9 cellular contexts compared by ENCODE assay signal in genomic region chr12:20492251-20492728, GRCh38.
A peak's percentile ranks its signal among the peaks of the same experiment; 100 is the strongest.
DNase-seq lines count a peak whose midpoint lies in the region; ATAC-seq and TF ChIP-seq lines count a peak whose summit lies in the region.
"Had no signal": no experiment of that assay in that cellular context is flagged by ENCODE, and none has a peak within 500 bp of the region (broad histone marks: within the 10 kb centered on the region; RNA-seq: fewer than 3 reads in every experiment).

No MANE protein-coding gene starts in this region.

- H3K27ac Mint-ChIP-seq in activated naive CD4-positive, alpha-beta T cell treated with anti-CD3 and anti-CD28 coated beads for 36 hours = no peak overlapping the region
- no peak overlapping the region for H3K27ac Mint-ChIP-seq in stimulated activated effector memory CD8-positive, alpha-beta T cell treated with anti-CD3 and anti-CD28 coated beads, Interleukin-12 subunit alpha, Interleukin-12 subunit beta, amount 100 ng/mL, for 72 hours
- H3K27ac Mint-ChIP-seq in chondrocyte (ENCODE audit: unreplicated experiment) = no peak overlapping the region

- H3K27me3 ChIP-seq in mammary epithelial cell (ENCODE audit: insufficient read depth, low read length) = no peaks in the 10 kb centered on the region
- H3K27me3 ChIP-seq in stomach = no peaks in the 10 kb centered on the region

- H3K79me2 ChIP-seq in mammary epithelial cell (ENCODE audit: insufficient read depth, low read length) = no peaks in the 10 kb centered on the region

- in situ Hi-C loops in mammary epithelial cell (cut with MboI; ENCODE audit: low sequenced_read_pairs in 2 of 2) = loop anchor here in 1 of 2 donors (25.0 kb wide), 1 partner anchor 95 kb away; no protein-coding TSS in a partner anchor

- no peak for TF ChIP-seq POLR2A in stomach (IDR thresholded peaks at IDR 0.05)

- intact Hi-C loops in activated naive CD4-positive, alpha-beta T cell treated with anti-CD3 and anti-CD28 coated beads for 36 hours (cut with micrococcal nuclease) = no loop called here
- intact Hi-C loops in mammary epithelial cell (cut with micrococcal nuclease) = no loop called here
- intact Hi-C loops in stomach (cut with DNase I; ENCODE audit: low total_unique reads) = no loop called here

- H3K9me3 ChIP-seq in mammary epithelial cell (replicated peaks; ENCODE audit: insufficient read depth, low read length) = no peaks in the 10 kb centered on the region
- no peaks in the 10 kb centered on the region for H3K9me3 ChIP-seq in stomach

- H3K36me3 ChIP-seq in mammary epithelial cell (ENCODE audit: insufficient read depth, low read length) (no peaks in the 10 kb centered on the region), stomach (no peaks in the 10 kb centered on the region)

- H3K9ac ChIP-seq in mammary epithelial cell (ENCODE audit: insufficient read depth, low read length) = no peak overlapping the region

- peak; percentile 92 for ATAC-seq in stimulated activated effector memory CD8-positive, alpha-beta T cell treated with anti-CD3 and anti-CD28 coated beads, Interleukin-12 subunit alpha, Interleukin-12 subunit beta, amount 100 ng/mL, for 72 hours

- no peak overlapping the region for H3K4me3 Mint-ChIP-seq in activated naive CD4-positive, alpha-beta T cell treated with anti-CD3 and anti-CD28 coated beads for 36 hours
- no peak overlapping the region for H3K4me3 Mint-ChIP-seq in stimulated activated effector memory CD8-positive, alpha-beta T cell treated with anti-CD3 and anti-CD28 coated beads, Interleukin-12 subunit alpha, Interleukin-12 subunit beta, amount 100 ng/mL, for 72 hours
- H3K4me3 Mint-ChIP-seq in chondrocyte (ENCODE audit: unreplicated experiment) = no peak overlapping the region

- TF ChIP-seq EP300 in stomach (IDR thresholded peaks at IDR 0.05) = no peak

- H3K27ac ChIP-seq in mammary epithelial cell (ENCODE audit: insufficient read depth, low read depth, low read length) (no peak overlapping the region), stomach (no peak overlapping the region)

- H3K27me3 Mint-ChIP-seq in activated naive CD4-positive, alpha-beta T cell treated with anti-CD3 and anti-CD28 coated beads for 36 hours (ENCODE audit: low read depth) = no peaks in the 10 kb centered on the region
- H3K27me3 Mint-ChIP-seq in chondrocyte (ENCODE audit: low read depth) = no peaks in the 10 kb centered on the region

- H3K4me1 ChIP-seq in mammary epithelial cell (ENCODE audit: insufficient read depth, low read length) = no peaks in the 10 kb centered on the region
- H3K4me1 ChIP-seq in stomach = peaks cover 0 to 8% (median 2%) of the 10 kb centered on the region in 4 donors

- H3K4me3 ChIP-seq in mammary epithelial cell (replicated peaks in 1 of 3; ENCODE audit: insufficient read depth in 1 of 3, low read depth in 2 of 3, low read length in 3 of 3) (no peak overlapping the region), stomach (no peak overlapping the region)

- no TSS peak for BruUV-seq in mammary epithelial cell (replicated peaks; lab: Mats Ljungman, UMichigan)

- DNase-seq in activated naive CD4-positive, alpha-beta T cell treated with anti-CD3 and anti-CD28 coated beads for 36 hours = peak; percentile 9
- no peak for DNase-seq in activated naive CD4-positive, alpha-beta T cell (lab: John Stamatoyannopoulos, UW)
- peak; percentile 45 for DNase-seq in NCI-H69 (lab: John Stamatoyannopoulos, UW)
- DNase-seq in mammary epithelial cell = peak; percentile 1
- peak in 1 of 2 donors; percentile 47 for DNase-seq in stimulated activated effector memory CD8-positive, alpha-beta T cell treated with anti-CD3 and anti-CD28 coated beads, Interleukin-12 subunit alpha, Interleukin-12 subunit beta, amount 100 ng/mL, for 72 hours (ENCODE audit: low spot score in 2 of 2)
- DNase-seq in chondrocyte (ENCODE audit: low spot score) = no peak
- no peak for DNase-seq in mucosa of gallbladder (ENCODE audit: low spot score)
- no peak for DNase-seq in stomach
- DNase-seq: NCI-H2171 treated with DMSO at 0.1 percent for 48 hours had no signal

- WGBS in mammary epithelial cell (ENCODE audit: low coverage, missing lambda C conversion rate) = 75% methylated on average over 3 of the region's 4 CpGs
- WGBS in stomach, 5 donors = 54 to 79% (median 75%) methylated on average over 4 of the region's 4 CpGs

- H4K20me1 ChIP-seq in mammary epithelial cell (ENCODE audit: insufficient read depth, low read length) = no peaks in the 10 kb centered on the region

- CTCF ChIA-PET in activated naive CD4-positive, alpha-beta T cell treated with anti-CD3 and anti-CD28 coated beads for 36 hours (lab: Charles Lee) = no interaction called here
- CTCF ChIA-PET in mammary epithelial cell (lab: Charles Lee; ENCODE audit: low non-redundant PET) = no interaction called here

- TF ChIP-seq CTCF in mammary epithelial cell (conservative IDR thresholded peaks at IDR 0.05 in 1 of 2, IDR thresholded peaks at IDR 0.05 in 1 of 2; ENCODE audit: extremely low read depth in 1 of 2, insufficient read depth in 1 of 2, low read depth in 1 of 2, low read length in 2 of 2) (no peak), chondrocyte (IDR thresholded peaks at IDR 0.05) (no peak), stomach (IDR thresholded peaks at IDR 0.05) (no peak)

- dilution Hi-C loops in mammary epithelial cell (cut with HindIII; ENCODE audit: low sequenced_read_pairs) = no loop called here

- no peaks in the 10 kb centered on the region for H3K4me1 Mint-ChIP-seq in activated naive CD4-positive, alpha-beta T cell treated with anti-CD3 and anti-CD28 coated beads for 36 hours (ENCODE audit: low read depth)
- peaks cover 7% of the 10 kb centered on the region for H3K4me1 Mint-ChIP-seq in stimulated activated effector memory CD8-positive, alpha-beta T cell treated with anti-CD3 and anti-CD28 coated beads, Interleukin-12 subunit alpha, Interleukin-12 subunit beta, amount 100 ng/mL, for 72 hours
- H3K4me1 Mint-ChIP-seq in chondrocyte (ENCODE audit: low read depth) = peaks cover 71% of the 10 kb centered on the region

- H2AFZ ChIP-seq in mammary epithelial cell (ENCODE audit: low read depth, low read length) = no peak overlapping the region

- no peaks in the 10 kb centered on the region for H3K36me3 Mint-ChIP-seq in activated naive CD4-positive, alpha-beta T cell treated with anti-CD3 and anti-CD28 coated beads for 36 hours (ENCODE audit: low read depth)
- H3K36me3 Mint-ChIP-seq in stimulated activated effector memory CD8-positive, alpha-beta T cell treated with anti-CD3 and anti-CD28 coated beads, Interleukin-12 subunit alpha, Interleukin-12 subunit beta, amount 100 ng/mL, for 72 hours = no peaks in the 10 kb centered on the region
- no peaks in the 10 kb centered on the region for H3K36me3 Mint-ChIP-seq in chondrocyte (ENCODE audit: low read depth)

- H3K4me2 ChIP-seq in mammary epithelial cell (ENCODE audit: insufficient read depth, low read depth, low read length) = no peak overlapping the region

- peaks cover 2% of the 10 kb centered on the region for H3K9me3 Mint-ChIP-seq in activated naive CD4-positive, alpha-beta T cell treated with anti-CD3 and anti-CD28 coated beads for 36 hours
- peaks cover 3% of the 10 kb centered on the region for H3K9me3 Mint-ChIP-seq in stimulated activated effector memory CD8-positive, alpha-beta T cell treated with anti-CD3 and anti-CD28 coated beads, Interleukin-12 subunit alpha, Interleukin-12 subunit beta, amount 100 ng/mL, for 72 hours
- H3K9me3 Mint-ChIP-seq in chondrocyte (ENCODE audit: low read depth) = peaks cover 4% of the 10 kb centered on the region

Comparison
In these comparisons a context has a peak if more than half of its experiments do, and no peak if none do; other contexts are left out.
1. DNase-seq: peak in activated naive CD4-positive, alpha-beta T cell treated with anti-CD3 and anti-CD28 coated beads for 36 hours (single experiment), NCI-H69 (single experiment) and mammary epithelial cell (single experiment); none in activated naive CD4-positive, alpha-beta T cell (0 of 4), chondrocyte (single experiment), mucosa of gallbladder (single experiment) and stomach (single experiment).